Comparison of ENCODE assay signal across 1 cellular context in genomic region chr6:98845201-98846020, GRCh38.
TF ChIP-seq lines count a peak whose summit lies in the region.

No MANE protein-coding gene starts in this region.

TF ChIP-seq in endothelial cell of umbilical vein, 7 proteins besides CTCF, POLR2A, EP300 and RAD21:
- TF ChIP-seq EZH2 (IDR thresholded peaks at IDR 0.05; ENCODE audit: borderline replicate concordance, low read depth, low read length, severe bottlenecking) (peak; percentile 55), JUN (IDR thresholded peaks at IDR 0.05; ENCODE audit: borderline replicate concordance, insufficient read depth, insufficient read length, low read depth) (no peak)
TF ChIP-seq in endothelial cell of umbilical vein: peak in this region for 1.
